8 cellular contexts compared by ENCODE assay signal in genomic region chr3:129316121-129317013, GRCh38. TPM values are rescaled to one million over a fixed set of nuclear protein-coding genes. Genes with fewer than 3 reads are reported as not detected.
A peak's percentile ranks its signal among the peaks of the same experiment; 100 is the strongest.
DNase-seq lines count a peak whose midpoint lies in the region; ATAC-seq and TF ChIP-seq lines count a peak whose summit lies in the region.

No MANE protein-coding gene starts in this region.

- peaks cover 4% of the 10 kb centered on the region for H3K27me3 Mint-ChIP-seq in HFFc6 (ENCODE audit: insufficient read depth)

- peaks cover 21% of the 10 kb centered on the region for H3K4me1 ChIP-seq in mammary epithelial cell (ENCODE audit: insufficient read depth, low read length)

- H3K4me2 ChIP-seq in mammary epithelial cell (ENCODE audit: insufficient read depth, low read depth, low read length), result peak overlapping the region; percentile 91

- DNase-seq in ELR (ENCODE audit: low read depth) (peak; percentile 89), HFFc6 (peak; percentile 82), NCI-H2107 treated with DMSO at 0.1 percent for 48 hours (lab: John Stamatoyannopoulos, UW; ENCODE audit: unreplicated experiment) (peak; percentile 37), mammary epithelial cell (peak; percentile 80), inferior parietal cortex (ENCODE audit: extremely low spot score) (peak; percentile 94)
- peak; percentile 88 for DNase-seq in stimulated activated CD4-positive, alpha-beta T cell treated with anti-CD3 and anti-CD28 coated beads, Interleukin-12 subunit alpha, Interleukin-12 subunit beta, amount 100 ng/mL, for 24 hours (ENCODE audit: low read depth in 2 of 2)

- peak overlapping the region; percentile 72 for H3K27ac ChIP-seq in mammary epithelial cell (ENCODE audit: insufficient read depth, low read depth, low read length)

- H3K9ac ChIP-seq in mammary epithelial cell (ENCODE audit: insufficient read depth, low read length), result peak overlapping the region; percentile 75

- H3K27me3 ChIP-seq in mammary epithelial cell (ENCODE audit: insufficient read depth, low read length), result no peaks in the 10 kb centered on the region

- CTCF ChIA-PET in mammary epithelial cell (lab: Charles Lee; ENCODE audit: low non-redundant PET), result interaction anchor here (0.6 to 0.9 kb wide), 3 partner anchors 11 to 182 kb away, joined by 4 read pairs; no protein-coding TSS in a partner anchor

- H3K36me3 Mint-ChIP-seq in HFFc6 (ENCODE audit: low read depth), result no peaks in the 10 kb centered on the region

- BruUV-seq in mammary epithelial cell (replicated peaks; lab: Mats Ljungman, UMichigan), result no TSS peak

- H2AFZ ChIP-seq in mammary epithelial cell (ENCODE audit: low read depth, low read length), result peak overlapping the region; percentile 95

- H3K36me3 ChIP-seq in mammary epithelial cell (ENCODE audit: insufficient read depth, low read length), result no peaks in the 10 kb centered on the region

- H3K4me3 ChIP-seq in WI38 (ENCODE audit: low read depth, low read length) (peak overlapping the region; percentile 79), mammary epithelial cell (replicated peaks in 1 of 3; ENCODE audit: insufficient read depth in 1 of 3, low read depth in 2 of 3, low read length in 3 of 3) (peak overlapping the region; percentile 67 to 94 (median 89))

- 2% methylated on average over 33 of the region's 81 CpGs for WGBS in mammary epithelial cell (ENCODE audit: low coverage, missing lambda C conversion rate)

- peaks cover 24% of the 10 kb centered on the region for H3K4me1 Mint-ChIP-seq in HFFc6 (ENCODE audit: low read depth)

- peak overlapping the region; percentile 42; the same call in 1 of the 2 replicates for H3K27ac Mint-ChIP-seq in HFFc6

- in situ Hi-C loops in mammary epithelial cell (cut with MboI; ENCODE audit: low sequenced_read_pairs in 2 of 2), result no loop called here

- H4K20me1 ChIP-seq in mammary epithelial cell (ENCODE audit: insufficient read depth, low read length), result no peaks in the 10 kb centered on the region

- H3K79me2 ChIP-seq in mammary epithelial cell (ENCODE audit: insufficient read depth, low read length), result peaks cover 8% of the 10 kb centered on the region

- H3K9me3 ChIP-seq in mammary epithelial cell (replicated peaks; ENCODE audit: insufficient read depth, low read length), result no peaks in the 10 kb centered on the region

- H3K4me3 Mint-ChIP-seq in HFFc6, result peak overlapping the region; percentile 92

- TF ChIP-seq CTCF in HFFc6 (IDR thresholded peaks at IDR 0.05) (peak; percentile 78), WI38 (IDR thresholded peaks at IDR 0.05; ENCODE audit: low read depth, low read length) (peak; percentile 39), mammary epithelial cell (conservative IDR thresholded peaks at IDR 0.05 in 1 of 2, IDR thresholded peaks at IDR 0.05 in 1 of 2; ENCODE audit: extremely low read depth in 1 of 2, insufficient read depth in 1 of 2, low read depth in 1 of 2, low read length in 2 of 2) (peak; percentile 32 to 58)

- intact Hi-C loops in mammary epithelial cell (cut with micrococcal nuclease), result loop anchor here (1.0 to 2.0 kb wide), 2 partner anchors 37 to 346 kb away; no protein-coding TSS in a partner anchor

- no peaks in the 10 kb centered on the region for H3K9me3 Mint-ChIP-seq in HFFc6

- no peak for ATAC-seq in GM18520 (IDR thresholded peaks at IDR 0.05; ENCODE audit: unreplicated experiment)

- dilution Hi-C loops in mammary epithelial cell (cut with HindIII; ENCODE audit: low sequenced_read_pairs), result no loop called here

RNA-seq across cellular contexts. Expression of gene HMCES, which starts 37.7 kb away (rescaled TPM):
- total RNA-seq in HFFc6 (2021; fragmentation: NEBNext Ultra II Directional; extraction: Animal tissue kit (Norgen Biotek cat#: 25700)), result 10 to 100 TPM; 28.3 to 33.9 (median 31.4) TPM
- 10 to 100 TPM; 36.2 to 77.8 TPM for total RNA-seq in mammary epithelial cell
- 57.1 TPM for polyA plus RNA-seq in mammary epithelial cell
- polyA minus RNA-seq in mammary epithelial cell, result 67.3 TPM

Comparison
In these comparisons a context has a peak if more than half of its experiments do, and no peak if none do; other contexts are left out.
1. DNase-seq: peak in every context shown above with its lines; median percentile 94 in inferior parietal cortex; 89 in ELR; 88 in stimulated activated CD4-positive, alpha-beta T cell treated with anti-CD3 and anti-CD28 coated beads, Interleukin-12 subunit alpha, Interleukin-12 subunit beta, amount 100 ng/mL, for 24 hours; 82 in HFFc6; 80 in mammary epithelial cell; 37 in NCI-H2107 treated with DMSO at 0.1 percent for 48 hours.